20 cellular contexts compared by ENCODE assay signal in the genomic region with DNA sequence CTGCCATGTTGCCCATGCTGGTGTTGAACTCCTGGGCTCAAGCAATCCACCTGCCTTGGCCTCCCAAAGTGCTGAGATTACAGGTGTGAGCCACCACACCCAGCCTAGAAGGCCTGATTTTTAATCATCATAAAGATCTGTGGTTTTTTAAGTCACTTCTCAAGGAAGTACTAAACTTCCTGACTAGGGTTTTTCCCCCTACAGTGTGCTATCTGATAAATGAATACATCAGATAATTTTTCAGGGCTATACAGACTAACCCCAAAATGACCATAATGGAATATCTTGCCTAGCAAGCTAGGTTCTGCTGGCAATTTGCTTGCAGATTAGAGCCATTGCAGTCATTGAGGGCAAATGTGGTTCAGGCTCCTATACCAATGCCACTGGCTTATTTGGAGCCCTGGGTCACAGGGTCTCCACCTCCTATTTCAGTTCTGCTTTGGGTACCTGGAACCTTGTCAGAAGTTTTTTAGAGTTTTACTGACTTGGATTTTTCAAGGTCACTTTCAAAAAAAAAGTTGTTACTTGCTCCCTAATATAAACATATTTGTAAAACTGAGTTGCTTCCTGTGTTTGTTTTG.
"Had no signal": no experiment of that assay in that cellular context is flagged by ENCODE, and none has a peak within 500 bp of the region (broad histone marks: within the 10 kb centered on the region; RNA-seq: fewer than 3 reads in every experiment).

No MANE protein-coding gene starts in this region.

- ATAC-seq: left lobe of liver; mucosa of descending colon; naive thymus-derived CD4-positive, alpha-beta T cell; psoas muscle; right cardiac atrium; stimulated activated memory B cell treated with anti-CD40 and anti-IgM and Interleukin-4, amounts not matched to agents 10 μg/mL and 1 μg/mL and 100 μg/mL, for 72 hours had no signal

- H3K9me3 ChIP-seq: mucosa of descending colon, ovary, psoas muscle, sigmoid colon, stomach, tibial artery had no signal

- H3K4me1 Mint-ChIP-seq: mesothelial cell of epicardium; nephron progenitor cell; stimulated activated memory B cell treated with anti-CD40 and anti-IgM and Interleukin-4, amounts not matched to agents 10 μg/mL and 1 μg/mL and 100 μg/mL, for 72 hours had no signal

- H3K4me3 ChIP-seq: coronary artery, mucosa of descending colon, ovary, psoas muscle, sigmoid colon, stomach, tibial artery had no signal

- H3K27ac Mint-ChIP-seq: mesothelial cell of epicardium; naive thymus-derived CD4-positive, alpha-beta T cell; nephron progenitor cell; stimulated activated memory B cell treated with anti-CD40 and anti-IgM and Interleukin-4, amounts not matched to agents 10 μg/mL and 1 μg/mL and 100 μg/mL, for 72 hours; type B pancreatic cell had no signal

- H3K36me3 ChIP-seq: ovary had no signal

- H3K9me3 Mint-ChIP-seq: mesothelial cell of epicardium; nephron progenitor cell; stimulated activated memory B cell treated with anti-CD40 and anti-IgM and Interleukin-4, amounts not matched to agents 10 μg/mL and 1 μg/mL and 100 μg/mL, for 72 hours; type B pancreatic cell had no signal

- H3K27ac ChIP-seq: coronary artery, ovary, psoas muscle, sigmoid colon, stomach, tibial artery had no signal

- H3K4me3 Mint-ChIP-seq: mesothelial cell of epicardium; nephron progenitor cell; stimulated activated memory B cell treated with anti-CD40 and anti-IgM and Interleukin-4, amounts not matched to agents 10 μg/mL and 1 μg/mL and 100 μg/mL, for 72 hours; type B pancreatic cell had no signal

- H3K27me3 ChIP-seq: ovary, sigmoid colon, stomach, tibial artery had no signal

- H3K4me1 ChIP-seq: psoas muscle, sigmoid colon, stomach, tibial artery had no signal

- H3K27me3 Mint-ChIP-seq: stimulated activated memory B cell treated with anti-CD40 and anti-IgM and Interleukin-4, amounts not matched to agents 10 μg/mL and 1 μg/mL and 100 μg/mL, for 72 hours; type B pancreatic cell had no signal

- DNase-seq: kidney; mesenchymal stem cell; mucosa of descending colon; naive thymus-derived CD4-positive, alpha-beta T cell; nephron progenitor cell; nucleus accumbens; ovary; posterior cingulate gyrus; psoas muscle; right cardiac atrium; sigmoid colon; stimulated activated CD4-positive, alpha-beta T cell treated with anti-CD3 and anti-CD28 coated beads, Interleukin-2, amount 100 ng/mL, for 24 hours; stimulated activated CD4-positive, alpha-beta T cell treated with anti-CD3 and anti-CD28 coated beads, Interleukin-4, amount 100 ng/mL, for 24 hours; stomach; tibial artery had no signal
